In genomic region chr6:159433550-159433949, GRCh38 we compare ENCODE assay signal across 8 cellular contexts.
"Had no signal": no experiment of that assay in that cellular context is flagged by ENCODE, and none has a peak within 500 bp of the region (broad histone marks: within the 10 kb centered on the region; RNA-seq: fewer than 3 reads in every experiment).

No MANE protein-coding gene starts in this region.

- H3K4me1 Mint-ChIP-seq: IgD-negative memory B cell had no signal

- H3K27ac Mint-ChIP-seq: HFFc6, IgD-negative memory B cell had no signal

- FAIRE-seq: HTR-8/SVneo had no signal

- DNase-seq: GM23248, GOT3, H7, HFFc6, KG1 had no signal

- H3K4me3 Mint-ChIP-seq: HFFc6, IgD-negative memory B cell had no signal

- H3K4me1 ChIP-seq: HAP-1 had no signal

- H3K4me3 ChIP-seq: GM23248, HAP-1 had no signal

- H3K9ac ChIP-seq: GM23248 had no signal

- H3K36me3 ChIP-seq: HAP-1 had no signal

- H3K27ac ChIP-seq: GM23248 had no signal

- H3K36me3 Mint-ChIP-seq: IgD-negative memory B cell had no signal

- H2AFZ ChIP-seq: GM23248 had no signal
